9 cellular contexts compared by ENCODE assay signal in the genomic region with DNA sequence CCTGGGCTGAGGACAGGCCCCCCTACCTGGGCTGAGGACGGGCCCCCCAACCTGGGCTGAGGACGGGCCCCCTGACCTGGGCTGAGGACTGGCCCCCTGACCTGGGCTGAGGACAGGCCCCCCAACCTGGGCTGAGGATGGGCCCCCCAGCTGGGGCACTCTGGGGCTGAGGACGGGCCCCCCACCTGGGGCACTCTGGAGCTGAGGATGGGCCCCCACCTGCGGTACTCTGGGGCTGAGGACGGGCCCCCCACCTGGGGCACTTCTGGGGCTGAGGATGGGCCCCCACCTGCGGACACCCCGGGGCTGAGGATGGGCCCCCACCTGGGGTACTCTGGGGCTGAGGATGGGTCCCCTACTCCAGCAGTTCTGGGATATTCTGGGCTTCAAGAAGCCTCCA.
DNase-seq lines count a peak whose midpoint lies in the region; ATAC-seq and TF ChIP-seq lines count a peak whose summit lies in the region.
"Had no signal": no experiment of that assay in that cellular context is flagged by ENCODE, and none has a peak within 500 bp of the region (broad histone marks: within the 10 kb centered on the region; RNA-seq: fewer than 3 reads in every experiment).

No MANE protein-coding gene starts in this region.

- H3K9me3 Mint-ChIP-seq in brain: no peaks in the 10 kb centered on the region

- H3K4me3 Mint-ChIP-seq in brain: no peak overlapping the region

- ATAC-seq in HG03280 (IDR thresholded peaks at IDR 0.05; ENCODE audit: unreplicated experiment) (peak; percentile 13), GM19397 (IDR thresholded peaks at IDR 0.05; ENCODE audit: unreplicated experiment) (no peak)

- H3K36me3 Mint-ChIP-seq in brain: peaks cover 5% of the 10 kb centered on the region

- TF ChIP-seq CTCF in GM06990 (IDR thresholded peaks at IDR 0.05; ENCODE audit: insufficient read depth, low read length, poor library complexity, severe bottlenecking): no peak
- TF ChIP-seq CTCF in brain (conservative IDR thresholded peaks at IDR 0.05): no peak

- intact Hi-C loops in posterior vena cava (cut with DNase I): loop anchor here (2.0 to 5.0 kb wide), 3 partner anchors 34 to 60 kb away; no protein-coding TSS in a partner anchor

- H3K4me3 ChIP-seq in GM06990 (replicated peaks; ENCODE audit: low read depth, low read length): peak overlapping the region; percentile 70

- H3K36me3 ChIP-seq in GM06990 (ENCODE audit: control insufficient read depth, insufficient read depth, low read length): peaks cover 3% of the 10 kb centered on the region

- no peaks in the 10 kb centered on the region for H3K27me3 ChIP-seq in GM06990 (replicated peaks; ENCODE audit: control insufficient read depth, insufficient read depth, low read length)

- H3K27ac Mint-ChIP-seq in brain: peak overlapping the region in 3 of 5 experiments; percentile 88 to 94 (median 91)

- DNase-seq in GM06990 (ENCODE audit: extremely low read depth, insufficient read length) (no peak), posterior vena cava (ENCODE audit: low spot score) (peak; percentile 74), NCI-H748 treated with DMSO at 0.1 percent for 48 hours (lab: John Stamatoyannopoulos, UW) (no peak), AG08396 (ENCODE audit: low spot score) (no peak), foreskin melanocyte (no peak)
- DNase-seq: anterior cingulate cortex had no signal

- peaks cover 4% of the 10 kb centered on the region for H3K27me3 Mint-ChIP-seq in brain

- H3K4me1 Mint-ChIP-seq in brain: peaks cover 72% of the 10 kb centered on the region
